Comparison of ENCODE assay signal across 8 cellular contexts in the genomic region with DNA sequence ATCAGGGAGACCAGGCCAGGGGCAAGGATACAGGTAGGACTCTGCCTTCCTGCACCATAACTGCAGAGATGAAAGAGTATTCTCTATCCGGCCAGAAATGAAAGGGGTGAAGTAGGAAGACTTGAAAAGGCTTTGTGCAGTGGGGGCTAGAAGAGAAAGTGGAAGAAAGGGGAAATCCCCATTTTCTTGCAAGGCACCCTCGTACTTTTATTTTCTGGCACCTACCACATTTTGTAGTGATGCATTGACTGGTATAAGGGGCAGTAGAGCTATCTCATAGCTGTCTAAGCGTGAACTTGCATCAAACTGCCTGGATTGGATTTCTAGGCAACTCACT. TPM values are rescaled to one million over a fixed set of nuclear protein-coding genes. Genes with fewer than 3 reads are reported as not detected.
DNase-seq lines count a peak whose midpoint lies in the region; ATAC-seq, FAIRE-seq and TF ChIP-seq lines count a peak whose summit lies in the region.

No MANE protein-coding gene starts in this region.

- H3K27me3 ChIP-seq in smooth muscle cell (ENCODE audit: low read depth): no peaks in the 10 kb centered on the region

- DNase-seq in GM18507 (ENCODE audit: extremely low spot score, insufficient read length, low read depth) (no peak), T-cell (peak in 24 of 34 experiments; percentile 18 to 66 (median 46)), fibroblast of pulmonary artery (ENCODE audit: low read depth) (no peak), smooth muscle cell (lab: John Stamatoyannopoulos, UW; ENCODE audit: unreplicated experiment) (no peak), sciatic nerve (ENCODE audit: low spot score) (no peak), NCI-H146 (lab: John Stamatoyannopoulos, UW) (no peak)

- H3K4me1 Mint-ChIP-seq in T-cell: peaks cover 72 to 76% (median 72%) of the 10 kb centered on the region in 3 donors

- peak overlapping the region; percentile 85 to 91 (median 86) for H3K4me3 Mint-ChIP-seq in T-cell

- intact Hi-C loops in sciatic nerve (cut with DNase I): loop anchor here (5.0 kb wide), 1 partner anchor 33 kb away; no protein-coding TSS in a partner anchor

- no peak overlapping the region for H3K9ac ChIP-seq in smooth muscle cell (ENCODE audit: low read depth)

- H3K4me3 ChIP-seq in fibroblast of pulmonary artery (replicated peaks; ENCODE audit: low read depth, low read length) (peak overlapping the region; percentile 58), smooth muscle cell (peak overlapping the region; percentile 58)

- CTCF ChIA-PET in T-cell (lab: Charles Lee): interaction anchor here (0.8 to 1.4 kb wide), 4 partner anchors 13 to 84 kb away, joined by 3 to 6 read pairs (median 4); no protein-coding TSS in a partner anchor

- WGBS in smooth muscle cell (ENCODE audit: low lambda C conversion rate): 74% methylated on average over 3 of the region's 3 CpGs

- H3K27me3 Mint-ChIP-seq in T-cell: no peaks in the 10 kb centered on the region

- no peak overlapping the region for H3K27ac ChIP-seq in smooth muscle cell (ENCODE audit: low read depth)

- H4K20me1 ChIP-seq in smooth muscle cell (ENCODE audit: low read depth): peaks cover 8% of the 10 kb centered on the region

- peak overlapping the region; percentile 87 for H3K4me2 ChIP-seq in smooth muscle cell

- H2AFZ ChIP-seq in smooth muscle cell (ENCODE audit: low read depth): peak overlapping the region; percentile 77

- H3K36me3 ChIP-seq in smooth muscle cell (ENCODE audit: low read depth): no peaks in the 10 kb centered on the region

- H3K27ac Mint-ChIP-seq in T-cell: peak overlapping the region; percentile 83 to 94

- no peaks in the 10 kb centered on the region for H3K9me3 Mint-ChIP-seq in T-cell

- H3F3A ChIP-seq in smooth muscle cell (ENCODE audit: low read depth): no peaks in the 10 kb centered on the region

- H3K9me3 ChIP-seq in smooth muscle cell (replicated peaks; ENCODE audit: low read depth): no peaks in the 10 kb centered on the region

- TF ChIP-seq CTCF in fibroblast of pulmonary artery (IDR thresholded peaks at IDR 0.05; ENCODE audit: low read length, missing control alignments) (no peak), smooth muscle cell (IDR thresholded peaks at IDR 0.05; ENCODE audit: borderline replicate concordance, insufficient read depth, poor library complexity, severe bottlenecking) (no peak)

- peak; percentile 64 for FAIRE-seq in GM18507 (lab: Jason Lieb, UNC)

- ATAC-seq in HG02571 (IDR thresholded peaks at IDR 0.05; ENCODE audit: unreplicated experiment) (peak; percentile 14), T-cell (replicated peaks in 1 of 4) (peak; percentile 40 to 64 (median 44)), GM18868 (IDR thresholded peaks at IDR 0.05; ENCODE audit: unreplicated experiment) (no peak), sciatic nerve (no peak)

- H3K4me1 ChIP-seq in smooth muscle cell (ENCODE audit: low read depth): peaks cover 3% of the 10 kb centered on the region

- POLR2A ChIA-PET in T-cell (lab: Charles Lee): interaction anchor here in 1 of 2 donors (0.7 kb wide), 1 partner anchor 10 kb away, joined by 5 read pairs; no protein-coding TSS in a partner anchor

- H3K79me2 ChIP-seq in smooth muscle cell (ENCODE audit: low read depth): no peaks in the 10 kb centered on the region

- peaks cover 14% of the 10 kb centered on the region for H3K36me3 Mint-ChIP-seq in T-cell

RNA-seq across cellular contexts. Expression of gene CAMK2G, which starts 0.8 kb away (rescaled TPM):
- total RNA-seq in T-cell (10 to 100 TPM; 50.6 to 59.9 (median 55.5) TPM), smooth muscle cell (10.5 and 10.8 TPM in 2 replicates), sciatic nerve (30.5 TPM)
- 2.2 and 4.0 TPM in 2 replicates for polyA plus RNA-seq in smooth muscle cell

RNA-seq across cellular contexts. Expression of gene PLAU, which starts 35.8 kb away (rescaled TPM):
- total RNA-seq in T-cell (1 to 10 TPM in 2 of 5 donors, under 1 TPM in 1, not detected in 2; 0.63 to 1.1 (median 1.1) TPM), smooth muscle cell (4.1 and 10.7 TPM in 2 replicates), sciatic nerve (15.6 TPM)
- polyA plus RNA-seq in smooth muscle cell: 9.2 and 28.9 TPM in 2 replicates

Comparison
In these comparisons a context has a peak if more than half of its experiments do, and no peak if none do; other contexts are left out.
1. DNase-seq: peak in T-cell (24 of 34); none in GM18507 (single experiment), fibroblast of pulmonary artery (single experiment), smooth muscle cell (single experiment), sciatic nerve (single experiment) and NCI-H146 (single experiment).
2. ATAC-seq: peak in HG02571 (single experiment) and T-cell (4 of 4); none in GM18868 (single experiment) and sciatic nerve (single experiment).